In genomic region chr14:57287745-57288144, GRCh38 we compare ENCODE assay signal across 1 cellular context.
TF ChIP-seq lines count a peak whose summit lies in the region.

No MANE protein-coding gene starts in this region.

TF ChIP-seq in K562, 482 proteins besides CTCF, POLR2A, EP300 and RAD21:
- TF ChIP-seq CBFA2T2 (conservative IDR thresholded peaks at IDR 0.05) (peak; percentile 33), PBX2 (CRISPR knock-in tag; IDR thresholded peaks at IDR 0.05; ENCODE audit: low read depth) (no peak), PBX2 (tag; conservative IDR thresholded peaks at IDR 0.05; ENCODE audit: low read depth) (peak; percentile 47; the same call in 1 of the 2 replicates), KAT7 (CRISPR knock-in tag; IDR thresholded peaks at IDR 0.05; ENCODE audit: borderline replicate concordance) (no peak), CBFA2T3 (IDR thresholded peaks at IDR 0.05) (peak; percentile 69), SMARCA4 (IDR thresholded peaks at IDR 0.05) (peak; percentile 52; the same call in 1 of the 2 replicates), MEIS2 (IDR thresholded peaks at IDR 0.05; ENCODE audit: partially characterized antibody) (peak; percentile 55), TAL1 (IDR thresholded peaks at IDR 0.05) (peak; percentile 68), DACH1 (IDR thresholded peaks at IDR 0.05; ENCODE audit: partially characterized antibody) (peak; percentile 64), SOX6 (IDR thresholded peaks at IDR 0.05) (peak; percentile 63; the same call in 1 of the 2 replicates), FOXM1 (IDR thresholded peaks at IDR 0.05; ENCODE audit: low read depth) (0 out of 2 replicates have a peak, but pooled peaks have one; percentile 49), FOXM1 (CRISPR knock-in tag; IDR thresholded peaks at IDR 0.05; ENCODE audit: low read depth) (no peak), ADNP (tag; IDR thresholded peaks at IDR 0.05) (0 out of 2 replicates have a peak, but pooled peaks have one; percentile 39), CCNT2 (IDR thresholded peaks at IDR 0.05; ENCODE audit: borderline replicate concordance, extremely low read depth, insufficient read length, low read depth, low read length) (peak; percentile 35), CSDE1 (IDR thresholded peaks at IDR 0.05) (no peak), TEAD4 (IDR thresholded peaks at IDR 0.05; ENCODE audit: low read length) (peak; percentile 81), TEAD4 (CRISPR knock-in tag; IDR thresholded peaks at IDR 0.05; ENCODE audit: borderline replicate concordance) (no peak), ZBTB8A (IDR thresholded peaks at IDR 0.05; ENCODE audit: partially characterized antibody) (no peak), ARID1B (IDR thresholded peaks at IDR 0.05) (peak; percentile 79), NFATC3 (IDR thresholded peaks at IDR 0.05) (no peak), MTA2 (IDR thresholded peaks at IDR 0.05; ENCODE audit: low read depth) (peak; percentile 53), DPF2 (IDR thresholded peaks at IDR 0.05) (peak; percentile 65; the same call in 1 of the 2 replicates), ZNF263 (CRISPR knock-in tag; IDR thresholded peaks at IDR 0.05; ENCODE audit: borderline replicate concordance) (no peak)
